In genomic region chr1:112985123-112985522, GRCh38 we compare ENCODE assay signal across 11 cellular contexts.
DNase-seq lines count a peak whose midpoint lies in the region; ATAC-seq and TF ChIP-seq lines count a peak whose summit lies in the region.
"Had no signal": no experiment of that assay in that cellular context is flagged by ENCODE, and none has a peak within 500 bp of the region (broad histone marks: within the 10 kb centered on the region; RNA-seq: fewer than 3 reads in every experiment).

No MANE protein-coding gene starts in this region.

- ATAC-seq in GM18907 (IDR thresholded peaks at IDR 0.05; ENCODE audit: unreplicated experiment) (peak; percentile 95), GM21619 (IDR thresholded peaks at IDR 0.05; ENCODE audit: unreplicated experiment) (peak; percentile 75), HG03175 (IDR thresholded peaks at IDR 0.05; ENCODE audit: unreplicated experiment) (peak; percentile 87), GM18498 (IDR thresholded peaks at IDR 0.05; ENCODE audit: unreplicated experiment) (no peak)
- ATAC-seq: activated T-cell treated with anti-CD3 and anti-CD28 coated beads, Interleukin-2, amount 50 U/mL, for 72 hours; foreskin keratinocyte had no signal

- DNase-seq in kidney tubule cell (ENCODE audit: low spot score) (peak; percentile 52), HEK293T (ENCODE audit: extremely low spot score) (no peak), GOT3 (lab: John Stamatoyannopoulos, UW) (no peak)
- DNase-seq: activated T-cell treated with anti-CD3 and anti-CD28 coated beads, Interleukin-2, amount 50 U/mL, for 72 hours; foreskin keratinocyte; SHP77 treated with DMSO at 0.1 percent for 48 hours; stimulated activated naive CD4-positive, alpha-beta T cell treated with Interleukin-2 at 50 U/mL for 16 hours had no signal

- POLR2A ChIA-PET in HEK293T (lab: Yijun Ruan, JAX), result no interaction called here

- CTCF ChIA-PET in HEK293T (lab: Yijun Ruan, JAX), result no interaction called here

TF ChIP-seq in HEK293T, 16 proteins besides CTCF, POLR2A, EP300 and RAD21:
- TF ChIP-seq CTBP1 (IDR thresholded peaks at IDR 0.05; ENCODE audit: borderline replicate concordance) (no peak), SP1 (IDR thresholded peaks at IDR 0.05) (no peak), TARDBP (IDR thresholded peaks at IDR 0.05) (no peak), BHLHE40 (IDR thresholded peaks at IDR 0.05; ENCODE audit: borderline replicate concordance) (no peak), FOXA1 (IDR thresholded peaks at IDR 0.05) (no peak), L3MBTL2 (conservative IDR thresholded peaks at IDR 0.05) (no peak), ARNT (IDR thresholded peaks at IDR 0.05) (no peak), SUZ12 (IDR thresholded peaks at IDR 0.05) (no peak), FOXM1 (IDR thresholded peaks at IDR 0.05; ENCODE audit: borderline replicate concordance) (no peak)
